In genomic region chr4:6268650-6269399, GRCh38 we compare ENCODE assay signal across 8 cellular contexts. TPM values are rescaled to one million over a fixed set of nuclear protein-coding genes. Genes with fewer than 3 reads are reported as not detected.
DNase-seq lines count a peak whose midpoint lies in the region; ATAC-seq and TF ChIP-seq lines count a peak whose summit lies in the region.

No MANE protein-coding gene starts in this region.

- TF ChIP-seq CTCF in BJ (IDR thresholded peaks at IDR 0.05; ENCODE audit: insufficient read depth, low read depth, low read length) (no peak), brain microvascular endothelial cell (IDR thresholded peaks at IDR 0.05; ENCODE audit: low read depth, low read length, missing control alignments) (no peak), GM10248 (IDR thresholded peaks at IDR 0.05; ENCODE audit: control extremely low read depth, extremely low read depth, low read depth, missing control alignments) (no peak)

- CTCF ChIA-PET in BJ (lab: Yijun Ruan, JAX) (interaction anchor here (0.9 to 14.5 kb wide), 4 partner anchors 18 to 60 kb away, joined by 4 to 383 read pairs (median 14); no protein-coding TSS in a partner anchor), GM10248 (lab: Yijun Ruan, JAX) (interaction anchor here (1.4 to 5.9 kb wide), 4 partner anchors 9 to 62 kb away, joined by 5 to 37 read pairs (median 16); no protein-coding TSS in a partner anchor)

- H3K36me3 ChIP-seq in BJ (ENCODE audit: control insufficient read depth, insufficient read depth, low read length), result no peaks in the 10 kb centered on the region
- no peaks in the 10 kb centered on the region for H3K36me3 ChIP-seq in brain microvascular endothelial cell (replicated peaks)
- H3K36me3 ChIP-seq in muscle layer of duodenum (ENCODE audit: control insufficient read depth in 1 of 2, insufficient read depth in 2 of 2, low read length in 2 of 2), result no peaks in the 10 kb centered on the region

- peak; percentile 12 for ATAC-seq in HG02885 (IDR thresholded peaks at IDR 0.05; ENCODE audit: poor library complexity, unreplicated experiment)
- no peak for ATAC-seq in GM21526 (IDR thresholded peaks at IDR 0.05; ENCODE audit: low FRiP score, unreplicated experiment)
- no peak for ATAC-seq in GM21515 (IDR thresholded peaks at IDR 0.05; ENCODE audit: unreplicated experiment)

- POLR2A ChIA-PET in BJ (lab: Charles Lee), result interaction anchor here (0.6 kb wide), 1 partner anchor 29 kb away, joined by 3 read pairs; no protein-coding TSS in a partner anchor
- POLR2A ChIA-PET in GM10248 (lab: Yijun Ruan, JAX), result interaction anchor here (0.6 kb wide), 1 partner anchor 70 kb away, joined by 3 read pairs; no protein-coding TSS in a partner anchor

- H3K4me1 ChIP-seq in muscle layer of duodenum (ENCODE audit: control insufficient read depth in 1 of 2, insufficient read depth in 2 of 2, low read length in 2 of 2), result peaks cover 27 to 33% of the 10 kb centered on the region in 2 donors

- DNase-seq in BJ (ENCODE audit: low read depth) (no peak), brain microvascular endothelial cell (no peak), GM10248 (ENCODE audit: extremely low spot score) (no peak), NCI-H187 treated with DMSO at 0.1 percent for 48 hours (lab: John Stamatoyannopoulos, UW) (no peak)

- H3K27me3 ChIP-seq in BJ (ENCODE audit: control insufficient read depth, insufficient read depth, low read length), result 0 out of 2 replicates have a peak, but pooled peaks cover 1% of the 10 kb centered on the region
- no peaks in the 10 kb centered on the region for H3K27me3 ChIP-seq in brain microvascular endothelial cell (replicated peaks)
- no peaks in the 10 kb centered on the region for H3K27me3 ChIP-seq in muscle layer of duodenum (ENCODE audit: low read depth, low read length)

- H3K4me3 ChIP-seq in BJ (ENCODE audit: low read depth, low read length) (peak overlapping the region; percentile 34), brain microvascular endothelial cell (ENCODE audit: low read depth, low read length) (peak overlapping the region; percentile 40), muscle layer of duodenum (ENCODE audit: low read depth in 1 of 2, low read length in 2 of 2) (peak overlapping the region; percentile 64 to 95)

- H3K27ac ChIP-seq in brain microvascular endothelial cell, result no peak overlapping the region
- peak overlapping the region; percentile 67 for H3K27ac ChIP-seq in muscle layer of duodenum (ENCODE audit: low read length)

- in situ Hi-C loops in brain microvascular endothelial cell (cut with HindIII; ENCODE audit: low pct_ligation_motif_present, low sequenced_read_pairs), result no loop called here

- no peaks in the 10 kb centered on the region for H3K9me3 ChIP-seq in muscle layer of duodenum (ENCODE audit: control insufficient read depth in 1 of 2, low read length in 2 of 2)

RNA-seq across cellular contexts. Expression of gene WFS1, which starts 0.8 kb away (rescaled TPM):
- 40.3 and 66.4 TPM in 2 replicates for polyA plus RNA-seq in BJ (2011; rRNA removed)
- 30.7 and 37.2 TPM in 2 replicates for polyA minus RNA-seq in BJ (2011; rRNA and poly(A)+ RNA removed)
